Comparison of ENCODE assay signal across 8 cellular contexts in genomic region chr2:158214431-158214830, GRCh38.
A peak's percentile ranks its signal among the peaks of the same experiment; 100 is the strongest.
DNase-seq lines count a peak whose midpoint lies in the region; ATAC-seq and TF ChIP-seq lines count a peak whose summit lies in the region.

No MANE protein-coding gene starts in this region.

- TF ChIP-seq POLR2A in spleen (IDR thresholded peaks at IDR 0.05): no peak

- H3K9ac ChIP-seq in KMS-11: no peak overlapping the region

- peak; percentile 87 for DNase-seq in DMS53 treated with DMSO at 0.1 percent for 48 hours (lab: John Stamatoyannopoulos, UW; ENCODE audit: unreplicated experiment)
- peak; percentile 30 for DNase-seq in astrocyte of the hippocampus (ENCODE audit: low read depth, low spot score)
- no peak for DNase-seq in spleen
- no peak for DNase-seq in DMS79 (lab: John Stamatoyannopoulos, UW)
- DNase-seq in germinal center (ENCODE audit: low spot score): no peak
- DNase-seq in NCI-H1105 treated with DMSO at 0.1 percent for 48 hours (lab: John Stamatoyannopoulos, UW): no peak

- H3K4me1 ChIP-seq in KMS-11 (ENCODE audit: low read depth, poor library complexity, severe bottlenecking) (peaks cover 18% of the 10 kb centered on the region), spleen (peaks cover 3 to 46% (median 24%) of the 10 kb centered on the region in 6 donors)

- no peak overlapping the region for H2AFZ ChIP-seq in KMS-11 (ENCODE audit: low read depth)

- H3K9me3 ChIP-seq in spleen: no peaks in the 10 kb centered on the region

- H3K4me3 ChIP-seq in KMS-11 (IDR thresholded peaks at IDR 0.05; ENCODE audit: insufficient read depth, low read depth, low read length) (no peak overlapping the region), spleen (no peak overlapping the region)

- WGBS in spleen, 5 donors: 16 to 25% (median 20%) methylated on average over 2 of the region's 2 CpGs

- H3K4me2 ChIP-seq in KMS-11: peak overlapping the region; percentile 30

- ATAC-seq in GM21526 (IDR thresholded peaks at IDR 0.05; ENCODE audit: low FRiP score, unreplicated experiment): peak; percentile 95

- H3K36me3 ChIP-seq in KMS-11 (ENCODE audit: insufficient read depth) (no peaks in the 10 kb centered on the region), spleen (no peaks in the 10 kb centered on the region)

- TF ChIP-seq CTCF in KMS-11 (conservative IDR thresholded peaks at IDR 0.05; ENCODE audit: low read depth, low read length): no peak
- no peak for TF ChIP-seq CTCF in spleen (IDR thresholded peaks at IDR 0.05 in 8 of 11, conservative IDR thresholded peaks at IDR 0.05 in 3 of 11)

- H3K27ac ChIP-seq in KMS-11 (no peak overlapping the region), spleen (peak overlapping the region in 7 of 8 donors; percentile 53 to 77 (median 68))

- H4K20me1 ChIP-seq in KMS-11 (ENCODE audit: insufficient read depth): no peaks in the 10 kb centered on the region

- H3K27me3 ChIP-seq in KMS-11 (ENCODE audit: insufficient read depth, low read depth) (no peaks in the 10 kb centered on the region), spleen (replicated peaks in 1 of 7) (no peaks in the 10 kb centered on the region)

- no peaks in the 10 kb centered on the region for H3K79me2 ChIP-seq in KMS-11 (ENCODE audit: insufficient read depth, low read depth)

- intact Hi-C loops in spleen (cut with DNase I; ENCODE audit: low total_unique reads): no loop called here

Comparison
In these comparisons a context has a peak if more than half of its experiments do, and no peak if none do; other contexts are left out.
1. DNase-seq: peak in DMS53 treated with DMSO at 0.1 percent for 48 hours (single experiment) and astrocyte of the hippocampus (single experiment); none in spleen (single experiment), DMS79 (single experiment), germinal center (single experiment) and NCI-H1105 treated with DMSO at 0.1 percent for 48 hours (single experiment).